Comparison of ENCODE assay signal across 23 cellular contexts in the genomic region with DNA sequence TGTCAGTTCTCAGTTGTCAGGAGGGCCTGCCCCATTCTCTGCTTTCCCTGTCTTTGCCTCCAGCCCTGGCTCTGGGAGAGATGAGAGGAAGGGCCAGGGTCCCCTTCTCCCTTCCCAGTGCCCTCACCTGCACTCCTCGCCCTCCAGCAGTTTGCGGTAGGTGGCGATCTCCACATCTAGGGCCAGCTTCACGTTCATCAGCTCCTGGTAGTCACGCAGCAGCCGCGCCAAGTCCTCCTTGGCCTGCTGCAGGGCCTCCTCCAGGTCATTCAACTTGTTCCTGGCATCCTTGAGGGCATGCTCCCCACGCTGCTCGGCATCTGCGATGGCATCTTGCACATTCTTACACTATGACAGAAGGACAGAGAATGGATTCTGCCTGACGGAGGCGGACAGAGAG. TPM values are rescaled to one million over a fixed set of nuclear protein-coding genes. Genes with fewer than 3 reads are reported as not detected.
A peak's percentile ranks its signal among the peaks of the same experiment; 100 is the strongest.
DNase-seq lines count a peak whose midpoint lies in the region; ATAC-seq and TF ChIP-seq lines count a peak whose summit lies in the region.
"Had no signal": no experiment of that assay in that cellular context is flagged by ENCODE, and none has a peak within 500 bp of the region (broad histone marks: within the 10 kb centered on the region; RNA-seq: fewer than 3 reads in every experiment).

No MANE protein-coding gene starts in this region.

- no peak overlapping the region for H3K4me3 Mint-ChIP-seq in activated CD4-positive, alpha-beta T cell treated with anti-CD3 and anti-CD28 coated beads, Interleukin-2, amount 10 ng/mL, durations not matched to agents 7 days and 5 days
- H3K4me3 Mint-ChIP-seq in natural killer cell treated with Interleukin-12 subunit alpha and Interleukin-12 subunit beta and Interleukin-15 and Interleukin-18, amount 100 ng/mL, for 72 hours: peak overlapping the region; percentile 10
- H3K4me3 Mint-ChIP-seq: naive B cell had no signal

- no peaks in the 10 kb centered on the region for H3K9me3 ChIP-seq in adrenal gland (replicated peaks in 1 of 3)
- H3K9me3 ChIP-seq: body of pancreas had no signal

- CTCF ChIA-PET in activated CD4-positive, alpha-beta T cell treated with anti-CD3 and anti-CD28 coated beads, Interleukin-2, amount 10 ng/mL, durations not matched to agents 7 days and 5 days (lab: Charles Lee): no interaction called here

- H3K27ac Mint-ChIP-seq in activated CD4-positive, alpha-beta T cell treated with anti-CD3 and anti-CD28 coated beads, Interleukin-2, amount 10 ng/mL, durations not matched to agents 7 days and 5 days: peak overlapping the region; percentile 100
- H3K27ac Mint-ChIP-seq in natural killer cell treated with Interleukin-12 subunit alpha and Interleukin-12 subunit beta and Interleukin-15 and Interleukin-18, amount 100 ng/mL, for 72 hours: peak overlapping the region; percentile 52 to 62

- TF ChIP-seq POLR2A in adrenal gland (IDR thresholded peaks at IDR 0.05): no peak

- intact Hi-C loops in adrenal gland (cut with DNase I): no loop called here

- no peak for DNase-seq in activated CD4-positive, alpha-beta T cell treated with anti-CD3 and anti-CD28 coated beads, Interleukin-2, amount 10 ng/mL, durations not matched to agents 7 days and 5 days
- no peak for DNase-seq in activated CD4-positive, alpha-beta T cell treated with anti-CD3 and anti-CD28 coated beads, Interleukin-2, amount 50 U/mL, for 1 hour
- DNase-seq in D341Med (ENCODE audit: low spot score) (peak; percentile 12), coronary artery (ENCODE audit: low spot score) (peak; percentile 46), NCI-H1417 treated with DMSO at 0.1 percent for 48 hours (lab: John Stamatoyannopoulos, UW) (no peak), adrenal gland (no peak), germinal center (ENCODE audit: low spot score) (no peak)
- DNase-seq in natural killer cell treated with Interleukin-12 subunit alpha and Interleukin-12 subunit beta and Interleukin-15 and Interleukin-18, amount 100 ng/mL, for 72 hours (ENCODE audit: low spot score): no peak
- DNase-seq: body of pancreas; cortex of kidney; foreskin keratinocyte; GDM1; H7; hypothalamus; mesenchymal stem cell; naive B cell; SHP77; stimulated activated CD4-positive, alpha-beta T cell treated with anti-CD3 and anti-CD28 coated beads, Interleukin-2, amount 100 ng/mL, for 48 hours had no signal

- ATAC-seq in natural killer cell treated with Interleukin-12 subunit alpha and Interleukin-12 subunit beta and Interleukin-15 and Interleukin-18, amount 100 ng/mL, for 72 hours: no peak
- ATAC-seq: body of pancreas, foreskin keratinocyte, GM12878 had no signal

- H3K9me3 Mint-ChIP-seq in activated CD4-positive, alpha-beta T cell treated with anti-CD3 and anti-CD28 coated beads, Interleukin-2, amount 10 ng/mL, durations not matched to agents 7 days and 5 days: peaks cover 13% of the 10 kb centered on the region
- H3K9me3 Mint-ChIP-seq in natural killer cell treated with Interleukin-12 subunit alpha and Interleukin-12 subunit beta and Interleukin-15 and Interleukin-18, amount 100 ng/mL, for 72 hours: no peaks in the 10 kb centered on the region

- no peaks in the 10 kb centered on the region for H3K4me1 ChIP-seq in adrenal gland (replicated peaks in 1 of 2)
- H3K4me1 ChIP-seq: body of pancreas, foreskin keratinocyte had no signal

- POLR2A ChIA-PET in activated CD4-positive, alpha-beta T cell treated with anti-CD3 and anti-CD28 coated beads, Interleukin-2, amount 10 ng/mL, durations not matched to agents 7 days and 5 days (lab: Charles Lee): no interaction called here

- WGBS in adrenal gland, 4 donors: 85 to 89% (median 87%) methylated on average over 7 to 12 of the region's 12 CpGs

- H3K36me3 Mint-ChIP-seq in activated CD4-positive, alpha-beta T cell treated with anti-CD3 and anti-CD28 coated beads, Interleukin-2, amount 10 ng/mL, durations not matched to agents 7 days and 5 days (ENCODE audit: low read depth): peaks cover 22% of the 10 kb centered on the region
- H3K36me3 Mint-ChIP-seq in natural killer cell treated with Interleukin-12 subunit alpha and Interleukin-12 subunit beta and Interleukin-15 and Interleukin-18, amount 100 ng/mL, for 72 hours: no peaks in the 10 kb centered on the region
- H3K36me3 Mint-ChIP-seq: naive B cell had no signal

- TF ChIP-seq CTCF in coronary artery (IDR thresholded peaks at IDR 0.05) (no peak), adrenal gland (IDR thresholded peaks at IDR 0.05) (no peak)

- no peaks in the 10 kb centered on the region for H3K36me3 ChIP-seq in adrenal gland (replicated peaks in 1 of 2)
- H3K36me3 ChIP-seq: BLaER1 treated with 17β-estradiol and CSF1 and Interleukin-3, amounts not matched to agents 10 nM and 100 nM had no signal

- H3K27ac ChIP-seq in coronary artery (no peak overlapping the region), adrenal gland (no peak overlapping the region)
- H3K27ac ChIP-seq: BLaER1 treated with 17β-estradiol and CSF1 and Interleukin-3, amounts not matched to agents 10 nM and 100 nM; body of pancreas; foreskin keratinocyte had no signal

- no peaks in the 10 kb centered on the region for H3K27me3 ChIP-seq in adrenal gland
- H3K27me3 ChIP-seq: BLaER1 treated with 17β-estradiol and CSF1 and Interleukin-3, amounts not matched to agents 10 nM and 100 nM; body of pancreas had no signal

- no peaks in the 10 kb centered on the region for H3K27me3 Mint-ChIP-seq in activated CD4-positive, alpha-beta T cell treated with anti-CD3 and anti-CD28 coated beads, Interleukin-2, amount 10 ng/mL, durations not matched to agents 7 days and 5 days
- no peaks in the 10 kb centered on the region for H3K27me3 Mint-ChIP-seq in natural killer cell treated with Interleukin-12 subunit alpha and Interleukin-12 subunit beta and Interleukin-15 and Interleukin-18, amount 100 ng/mL, for 72 hours

- no peak overlapping the region for H3K4me3 ChIP-seq in coronary artery
- no peak overlapping the region for H3K4me3 ChIP-seq in adrenal gland
- H3K4me3 ChIP-seq: BLaER1 treated with 17β-estradiol and CSF1 and Interleukin-3, amounts not matched to agents 10 nM and 100 nM; body of pancreas; GM12878; skin epidermis had no signal

- peaks cover 85% of the 10 kb centered on the region for H3K4me1 Mint-ChIP-seq in activated CD4-positive, alpha-beta T cell treated with anti-CD3 and anti-CD28 coated beads, Interleukin-2, amount 10 ng/mL, durations not matched to agents 7 days and 5 days
- peaks cover 53 to 63% of the 10 kb centered on the region in 2 donors for H3K4me1 Mint-ChIP-seq in natural killer cell treated with Interleukin-12 subunit alpha and Interleukin-12 subunit beta and Interleukin-15 and Interleukin-18, amount 100 ng/mL, for 72 hours (ENCODE audit: low read depth in 2 of 2)
- H3K4me1 Mint-ChIP-seq: naive B cell had no signal

RNA-seq across cellular contexts. Expression of gene KRT2, which starts 5.4 kb away (rescaled TPM):
- total RNA-seq in activated CD4-positive, alpha-beta T cell treated with anti-CD3 and anti-CD28 coated beads, Interleukin-2, amount 10 ng/mL, durations not matched to agents 7 days and 5 days: under 1 TPM; 0.10 TPM
- not detected for total RNA-seq in natural killer cell treated with Interleukin-12 subunit alpha and Interleukin-12 subunit beta and Interleukin-15 and Interleukin-18, amount 100 ng/mL, for 72 hours
- total RNA-seq in adrenal gland: not detected
- polyA plus RNA-seq in adrenal gland: under 1 TPM in 1 of 3 donors, not detected in 2; 0.16 TPM
- total RNA-seq: body of pancreas, foreskin keratinocyte, H7, kidney epithelial cell had no signal
- polyA plus RNA-seq: foreskin keratinocyte had no signal

RNA-seq across cellular contexts. Expression of gene KRT73, which starts 28.3 kb away (rescaled TPM):
- 1 to 10 TPM; 8.2 to 8.6 TPM for total RNA-seq in activated CD4-positive, alpha-beta T cell treated with anti-CD3 and anti-CD28 coated beads, Interleukin-2, amount 10 ng/mL, durations not matched to agents 7 days and 5 days
- total RNA-seq in natural killer cell treated with Interleukin-12 subunit alpha and Interleukin-12 subunit beta and Interleukin-15 and Interleukin-18, amount 100 ng/mL, for 72 hours: under 1 TPM in 1 of 2 donors, not detected in 1; 0.52 TPM
- total RNA-seq in adrenal gland: under 1 TPM in 1 of 8 donors, not detected in 7; 0.18 TPM
- polyA plus RNA-seq in adrenal gland: under 1 TPM in 1 of 3 donors, not detected in 2; 0.64 TPM
- total RNA-seq: foreskin keratinocyte, GM12878, H7, kidney epithelial cell had no signal
- polyA plus RNA-seq: foreskin keratinocyte, GM12878 had no signal

RNA-seq across cellular contexts. Expression of gene KRT1, which starts 33.6 kb away (rescaled TPM):
- total RNA-seq in activated CD4-positive, alpha-beta T cell treated with anti-CD3 and anti-CD28 coated beads, Interleukin-2, amount 10 ng/mL, durations not matched to agents 7 days and 5 days: under 1 TPM; 0.33 to 0.60 TPM
- total RNA-seq in natural killer cell treated with Interleukin-12 subunit alpha and Interleukin-12 subunit beta and Interleukin-15 and Interleukin-18, amount 100 ng/mL, for 72 hours: not detected
- under 1 TPM in 1 of 8 donors, not detected in 7; 0.08 TPM for total RNA-seq in adrenal gland
- not detected for polyA plus RNA-seq in adrenal gland
- total RNA-seq: body of pancreas, GM12878, H7, kidney epithelial cell had no signal
- polyA plus RNA-seq: GM12878 had no signal

RNA-seq across cellular contexts. Expression of gene KRT72, which starts 45.4 kb away (rescaled TPM):
- total RNA-seq in activated CD4-positive, alpha-beta T cell treated with anti-CD3 and anti-CD28 coated beads, Interleukin-2, amount 10 ng/mL, durations not matched to agents 7 days and 5 days: 10 to 100 TPM; 12.3 to 13.0 TPM
- total RNA-seq in natural killer cell treated with Interleukin-12 subunit alpha and Interleukin-12 subunit beta and Interleukin-15 and Interleukin-18, amount 100 ng/mL, for 72 hours: under 1 TPM in 1 of 2 donors, not detected in 1; 0.43 TPM
- total RNA-seq in adrenal gland: under 1 TPM in 1 of 8 donors, not detected in 7; 0.14 TPM
- polyA plus RNA-seq in adrenal gland: 1 to 10 TPM in 1 of 3 donors, not detected in 2; 2.7 TPM
- total RNA-seq: body of pancreas, foreskin keratinocyte, GM12878, H7, kidney epithelial cell had no signal
- polyA plus RNA-seq: foreskin keratinocyte, GM12878 had no signal

RNA-seq across cellular contexts. Expression of gene KRT77, which starts 56.7 kb away (rescaled TPM):
- not detected for total RNA-seq in activated CD4-positive, alpha-beta T cell treated with anti-CD3 and anti-CD28 coated beads, Interleukin-2, amount 10 ng/mL, durations not matched to agents 7 days and 5 days
- total RNA-seq in natural killer cell treated with Interleukin-12 subunit alpha and Interleukin-12 subunit beta and Interleukin-15 and Interleukin-18, amount 100 ng/mL, for 72 hours: not detected
- total RNA-seq in adrenal gland: not detected
- not detected for polyA plus RNA-seq in adrenal gland
- total RNA-seq: body of pancreas; foreskin keratinocyte; GM12878; H7; kidney epithelial cell; T-helper 1 cell treated with Interleukin-12 subunit alpha and Interleukin-12 subunit beta and Interleukin-4 antibody, amounts not matched to agents 30 ng/mL and 1 ng/mL, for 36 hours had no signal
- polyA plus RNA-seq: GM12878 had no signal

Comparison
In these comparisons a context has a peak if more than half of its experiments do, and no peak if none do; other contexts are left out.
1. DNase-seq: peak in D341Med (single experiment) and coronary artery (single experiment); none in activated CD4-positive, alpha-beta T cell treated with anti-CD3 and anti-CD28 coated beads, Interleukin-2, amount 10 ng/mL, durations not matched to agents 7 days and 5 days (single experiment), activated CD4-positive, alpha-beta T cell treated with anti-CD3 and anti-CD28 coated beads, Interleukin-2, amount 50 U/mL, for 1 hour (single experiment), natural killer cell treated with Interleukin-12 subunit alpha and Interleukin-12 subunit beta and Interleukin-15 and Interleukin-18, amount 100 ng/mL, for 72 hours (single experiment), NCI-H1417 treated with DMSO at 0.1 percent for 48 hours (single experiment), adrenal gland (0 of 7) and germinal center (single experiment).
2. RNA of gene KRT73, which starts 28.3 kb away (total RNA-seq): 8.2 to 8.6 TPM in activated CD4-positive, alpha-beta T cell treated with anti-CD3 and anti-CD28 coated beads, Interleukin-2, amount 10 ng/mL, durations not matched to agents 7 days and 5 days; 0.52 TPM in natural killer cell treated with Interleukin-12 subunit alpha and Interleukin-12 subunit beta and Interleukin-15 and Interleukin-18, amount 100 ng/mL, for 72 hours and 0.18 TPM in adrenal gland; every median in the first group is over 4 times any median in the second.